1 cellular context compared by ENCODE assay signal in genomic region chr1:155052412-155053400, GRCh38.
TF ChIP-seq lines count a peak whose summit lies in the region.

No MANE protein-coding gene starts in this region.

TF ChIP-seq in HepG2, 621 proteins besides CTCF, POLR2A, EP300 and RAD21:
- TF ChIP-seq ZFP90 (CRISPR knock-in tag; IDR thresholded peaks at IDR 0.05; ENCODE audit: borderline replicate concordance): no peak
- TF ChIP-seq, protein P1, sequence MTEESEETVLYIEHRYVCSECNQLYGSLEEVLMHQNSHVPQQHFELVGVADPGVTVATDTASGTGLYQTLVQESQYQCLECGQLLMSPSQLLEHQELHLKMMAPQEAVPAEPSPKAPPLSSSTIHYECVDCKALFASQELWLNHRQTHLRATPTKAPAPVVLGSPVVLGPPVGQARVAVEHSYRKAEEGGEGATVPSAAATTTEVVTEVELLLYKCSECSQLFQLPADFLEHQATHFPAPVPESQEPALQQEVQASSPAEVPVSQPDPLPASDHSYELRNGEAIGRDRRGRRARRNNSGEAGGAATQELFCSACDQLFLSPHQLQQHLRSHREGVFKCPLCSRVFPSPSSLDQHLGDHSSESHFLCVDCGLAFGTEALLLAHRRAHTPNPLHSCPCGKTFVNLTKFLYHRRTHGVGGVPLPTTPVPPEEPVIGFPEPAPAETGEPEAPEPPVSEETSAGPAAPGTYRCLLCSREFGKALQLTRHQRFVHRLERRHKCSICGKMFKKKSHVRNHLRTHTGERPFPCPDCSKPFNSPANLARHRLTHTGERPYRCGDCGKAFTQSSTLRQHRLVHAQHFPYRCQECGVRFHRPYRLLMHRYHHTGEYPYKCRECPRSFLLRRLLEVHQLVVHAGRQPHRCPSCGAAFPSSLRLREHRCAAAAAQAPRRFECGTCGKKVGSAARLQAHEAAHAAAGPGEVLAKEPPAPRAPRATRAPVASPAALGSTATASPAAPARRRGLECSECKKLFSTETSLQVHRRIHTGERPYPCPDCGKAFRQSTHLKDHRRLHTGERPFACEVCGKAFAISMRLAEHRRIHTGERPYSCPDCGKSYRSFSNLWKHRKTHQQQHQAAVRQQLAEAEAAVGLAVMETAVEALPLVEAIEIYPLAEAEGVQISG (CRISPR knock-in tag; IDR thresholded peaks at IDR 0.05): no peak
- TF ChIP-seq, protein P2, sequence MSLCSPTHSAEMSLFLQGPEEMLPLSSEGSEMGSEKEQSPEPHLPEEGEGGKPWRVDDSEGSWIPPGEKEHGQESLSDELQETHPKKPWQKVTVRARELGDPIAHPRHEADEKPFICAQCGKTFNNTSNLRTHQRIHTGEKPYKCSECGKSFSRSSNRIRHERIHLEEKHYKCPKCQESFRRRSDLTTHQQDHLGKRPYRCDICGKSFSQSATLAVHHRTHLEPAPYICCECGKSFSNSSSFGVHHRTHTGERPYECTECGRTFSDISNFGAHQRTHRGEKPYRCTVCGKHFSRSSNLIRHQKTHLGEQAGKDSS (CRISPR knock-in tag; IDR thresholded peaks at IDR 0.05; ENCODE audit: borderline replicate concordance, low read depth): no peak
- TF ChIP-seq ZNF556 (CRISPR knock-in tag; IDR thresholded peaks at IDR 0.05; ENCODE audit: borderline replicate concordance): no peak
- no peak for TF ChIP-seq CBX1 (IDR thresholded peaks at IDR 0.05; ENCODE audit: low read depth)
- no peak for TF ChIP-seq ATF1 (CRISPR knock-in tag; IDR thresholded peaks at IDR 0.05)
- no peak for TF ChIP-seq RFXANK (CRISPR knock-in tag; IDR thresholded peaks at IDR 0.05)
- no peak for TF ChIP-seq KLF16 (CRISPR knock-in tag; IDR thresholded peaks at IDR 0.05)
- TF ChIP-seq BORCS8-MEF2B (CRISPR knock-in tag; IDR thresholded peaks at IDR 0.05): no peak
- no peak for TF ChIP-seq MTF2 (CRISPR knock-in tag; IDR thresholded peaks at IDR 0.05; ENCODE audit: borderline replicate concordance)
- no peak for TF ChIP-seq HHEX (CRISPR knock-in tag; IDR thresholded peaks at IDR 0.05)
- TF ChIP-seq, protein P3, sequence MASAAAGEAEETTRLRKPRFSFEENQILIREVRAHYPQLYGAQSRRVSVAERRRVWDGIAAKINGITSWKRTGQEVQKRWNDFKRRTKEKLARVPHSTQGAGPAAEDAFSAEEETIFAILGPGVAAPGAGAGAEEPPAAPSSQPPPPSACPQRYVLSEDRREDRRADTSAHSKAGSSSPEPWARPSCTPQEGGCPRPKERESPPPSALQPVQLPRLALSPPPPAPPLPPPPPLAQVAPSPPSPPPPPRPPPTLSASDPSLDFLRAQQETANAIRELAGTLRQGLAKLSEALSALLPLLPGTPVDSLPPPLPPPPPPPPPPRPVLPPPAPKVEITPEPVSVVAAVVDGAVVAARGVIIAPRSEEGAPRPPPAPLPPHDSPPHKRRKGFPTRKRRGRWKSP (CRISPR knock-in tag; IDR thresholded peaks at IDR 0.05): no peak
- TF ChIP-seq ZNF709 (CRISPR knock-in tag; IDR thresholded peaks at IDR 0.05): no peak
- TF ChIP-seq DR1 (CRISPR knock-in tag; IDR thresholded peaks at IDR 0.05): no peak
- no peak for TF ChIP-seq ZBTB25 (CRISPR knock-in tag; IDR thresholded peaks at IDR 0.05)
- no peak for TF ChIP-seq SUZ12 (IDR thresholded peaks at IDR 0.05; ENCODE audit: low read depth, low read length)
- TF ChIP-seq MXD4 (CRISPR knock-in tag; IDR thresholded peaks at IDR 0.05): no peak
- TF ChIP-seq, protein P4, sequence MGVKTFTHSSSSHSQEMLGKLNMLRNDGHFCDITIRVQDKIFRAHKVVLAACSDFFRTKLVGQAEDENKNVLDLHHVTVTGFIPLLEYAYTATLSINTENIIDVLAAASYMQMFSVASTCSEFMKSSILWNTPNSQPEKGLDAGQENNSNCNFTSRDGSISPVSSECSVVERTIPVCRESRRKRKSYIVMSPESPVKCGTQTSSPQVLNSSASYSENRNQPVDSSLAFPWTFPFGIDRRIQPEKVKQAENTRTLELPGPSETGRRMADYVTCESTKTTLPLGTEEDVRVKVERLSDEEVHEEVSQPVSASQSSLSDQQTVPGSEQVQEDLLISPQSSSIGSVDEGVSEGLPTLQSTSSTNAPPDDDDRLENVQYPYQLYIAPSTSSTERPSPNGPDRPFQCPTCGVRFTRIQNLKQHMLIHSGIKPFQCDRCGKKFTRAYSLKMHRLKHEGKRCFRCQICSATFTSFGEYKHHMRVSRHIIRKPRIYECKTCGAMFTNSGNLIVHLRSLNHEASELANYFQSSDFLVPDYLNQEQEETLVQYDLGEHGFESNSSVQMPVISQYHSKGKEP (CRISPR knock-in tag; IDR thresholded peaks at IDR 0.05): no peak
- TF ChIP-seq ZNF329 (CRISPR knock-in tag; IDR thresholded peaks at IDR 0.05; ENCODE audit: low read depth): no peak
- TF ChIP-seq ZBTB4 (CRISPR knock-in tag; IDR thresholded peaks at IDR 0.05; ENCODE audit: borderline replicate concordance): no peak
